1 cellular context compared by ENCODE assay signal in genomic region chr5:1959911-1960581, GRCh38.
TF ChIP-seq lines count a peak whose summit lies in the region.

No MANE protein-coding gene starts in this region.

TF ChIP-seq in H1, 55 proteins besides CTCF, POLR2A, EP300 and RAD21 (continued from another document):
- TF ChIP-seq BCL11A (IDR thresholded peaks at IDR 0.05; ENCODE audit: low read depth in 2 of 2, low read length in 2 of 2) (no peak), USF2 (IDR thresholded peaks at IDR 0.05; ENCODE audit: low read length) (no peak), EGR1 (IDR thresholded peaks at IDR 0.05; ENCODE audit: borderline replicate concordance, low read depth, low read length) (no peak)
